3 cellular contexts compared by ENCODE assay signal in genomic region chr5:21168557-21168956, GRCh38.
"Had no signal": no experiment of that assay in that cellular context is flagged by ENCODE, and none has a peak within 500 bp of the region (broad histone marks: within the 10 kb centered on the region; RNA-seq: fewer than 3 reads in every experiment).

No MANE protein-coding gene starts in this region.

- ATAC-seq: GM12878 had no signal

- DNase-seq: GDM1, GF-D8 had no signal

- H3K4me3 ChIP-seq: GM12878 had no signal
